9 cellular contexts compared by ENCODE assay signal in the genomic region with DNA sequence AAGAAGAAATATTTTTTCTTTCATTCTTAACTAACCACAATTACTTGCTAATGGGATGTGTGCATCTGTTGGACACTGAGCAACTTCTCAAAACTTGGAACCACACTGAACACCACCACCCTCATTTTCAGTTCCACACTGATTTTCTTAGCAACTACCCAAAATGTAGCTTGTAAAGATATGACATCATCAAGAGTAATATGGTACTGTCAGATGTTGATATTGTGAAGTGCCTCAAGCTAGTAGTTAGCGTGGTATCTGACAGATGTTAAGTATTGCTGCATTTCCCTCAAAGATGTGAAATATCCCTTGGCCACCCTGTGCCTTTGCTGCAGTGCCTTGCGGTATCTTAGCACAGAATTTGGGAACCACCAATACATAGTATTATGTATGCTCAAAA. TPM values are rescaled to one million over a fixed set of nuclear protein-coding genes. Genes with fewer than 3 reads are reported as not detected.
DNase-seq lines count a peak whose midpoint lies in the region; ATAC-seq, FAIRE-seq and TF ChIP-seq lines count a peak whose summit lies in the region.
"Had no signal": no experiment of that assay in that cellular context is flagged by ENCODE, and none has a peak within 500 bp of the region (broad histone marks: within the 10 kb centered on the region; RNA-seq: fewer than 3 reads in every experiment).

No MANE protein-coding gene starts in this region.

- no peaks in the 10 kb centered on the region for H3K9me3 Mint-ChIP-seq in activated T-cell treated with anti-CD3 and anti-CD28 coated beads, Interleukin-2, amount 50 U/mL, for 4 hours
- H3K9me3 Mint-ChIP-seq in stimulated activated naive CD8-positive, alpha-beta T cell treated with anti-CD3 and anti-CD28 coated beads, Interleukin-15, Interleukin-2, amounts not matched to agents 100 ng/mL and 50 ng/mL, for 24 hours, result no peaks in the 10 kb centered on the region

- peaks cover 46% of the 10 kb centered on the region for H3K36me3 Mint-ChIP-seq in activated T-cell treated with anti-CD3 and anti-CD28 coated beads, Interleukin-2, amount 50 U/mL, for 4 hours (ENCODE audit: insufficient read depth)
- peaks cover 78% of the 10 kb centered on the region for H3K36me3 Mint-ChIP-seq in stimulated activated naive CD8-positive, alpha-beta T cell treated with anti-CD3 and anti-CD28 coated beads, Interleukin-15, Interleukin-2, amounts not matched to agents 100 ng/mL and 50 ng/mL, for 24 hours (ENCODE audit: low read depth)

- no peaks in the 10 kb centered on the region for H3K36me3 ChIP-seq in kidney (ENCODE audit: control insufficient read depth in 1 of 2, insufficient read depth in 2 of 2, low read length in 2 of 2)

- no peaks in the 10 kb centered on the region for H3K27me3 Mint-ChIP-seq in activated T-cell treated with anti-CD3 and anti-CD28 coated beads, Interleukin-2, amount 50 U/mL, for 4 hours (ENCODE audit: low read depth)
- no peaks in the 10 kb centered on the region for H3K27me3 Mint-ChIP-seq in stimulated activated naive CD8-positive, alpha-beta T cell treated with anti-CD3 and anti-CD28 coated beads, Interleukin-15, Interleukin-2, amounts not matched to agents 100 ng/mL and 50 ng/mL, for 24 hours

- ATAC-seq in activated T-cell treated with anti-CD3 and anti-CD28 coated beads, Interleukin-2, amount 50 U/mL, for 4 hours, result peak; percentile 46 to 49
- ATAC-seq in HG02798 (IDR thresholded peaks at IDR 0.05; ENCODE audit: poor library complexity, unreplicated experiment) (peak; percentile 88), left colon (no peak)

- H3K4me1 ChIP-seq in kidney (ENCODE audit: control insufficient read depth in 1 of 2, insufficient read depth in 1 of 2, low read depth in 1 of 2, low read length in 2 of 2), result no peaks in the 10 kb centered on the region

- no peak for FAIRE-seq in kidney (lab: Jason Lieb, UNC)

- no peak overlapping the region for H3K9ac ChIP-seq in kidney (ENCODE audit: low read length in 2 of 2)

- intact Hi-C loops in kidney (cut with DNase I) (no loop called here), left colon (cut with DNase I, micrococcal nuclease) (no loop called here)

- no peak for TF ChIP-seq CTCF in kidney (IDR thresholded peaks at IDR 0.05; ENCODE audit: borderline replicate concordance, extremely low read depth, insufficient read depth)

- H3K9me3 ChIP-seq in kidney (ENCODE audit: control insufficient read depth in 1 of 2, low read length in 2 of 2), result no peaks in the 10 kb centered on the region

- H3K27ac ChIP-seq in kidney (ENCODE audit: low read depth in 2 of 2, low read length in 2 of 2), result no peak overlapping the region

- no peak overlapping the region for H3K4me3 ChIP-seq in kidney (ENCODE audit: low read length in 2 of 2)

- H3K4me3 Mint-ChIP-seq in activated T-cell treated with anti-CD3 and anti-CD28 coated beads, Interleukin-2, amount 50 U/mL, for 4 hours, result no peak overlapping the region
- no peak overlapping the region for H3K4me3 Mint-ChIP-seq in stimulated activated naive CD8-positive, alpha-beta T cell treated with anti-CD3 and anti-CD28 coated beads, Interleukin-15, Interleukin-2, amounts not matched to agents 100 ng/mL and 50 ng/mL, for 24 hours

- peak overlapping the region; percentile 69 for H3K27ac Mint-ChIP-seq in stimulated activated naive CD8-positive, alpha-beta T cell treated with anti-CD3 and anti-CD28 coated beads, Interleukin-15, Interleukin-2, amounts not matched to agents 100 ng/mL and 50 ng/mL, for 24 hours

- H3K4me1 Mint-ChIP-seq in activated T-cell treated with anti-CD3 and anti-CD28 coated beads, Interleukin-2, amount 50 U/mL, for 4 hours (ENCODE audit: low read depth), result peaks cover 57% of the 10 kb centered on the region
- H3K4me1 Mint-ChIP-seq in stimulated activated naive CD8-positive, alpha-beta T cell treated with anti-CD3 and anti-CD28 coated beads, Interleukin-15, Interleukin-2, amounts not matched to agents 100 ng/mL and 50 ng/mL, for 24 hours (ENCODE audit: low read depth), result peaks cover 84% of the 10 kb centered on the region

- DNase-seq in activated T-cell treated with anti-CD3 and anti-CD28 coated beads, Interleukin-2, amount 50 U/mL, for 4 hours, result no peak
- no peak for DNase-seq in activated T-cell treated with anti-CD3 and anti-CD28 coated beads, Interleukin-2, amount 50 U/mL, for 1 hour
- DNase-seq in NAMALWA (ENCODE audit: low spot score) (peak; percentile 45), dedifferentiated amniotic fluid mesenchymal stem cell (ENCODE audit: extremely low spot score) (no peak), kidney (no peak), left colon (no peak)
- DNase-seq: midbrain had no signal

RNA-seq across cellular contexts. Expression of a gene that starts 9.3 kb away (rescaled TPM):
- 10 to 100 TPM; 52.9 to 72.4 (median 69.6) TPM for total RNA-seq in activated T-cell treated with anti-CD3 and anti-CD28 coated beads, Interleukin-2, amount 50 U/mL, for 4 hours
- total RNA-seq in kidney (34.1 TPM), left colon (1 to 10 TPM; 5.3 to 10.0 TPM)
- 15.3 TPM for polyA plus RNA-seq in kidney (ENCODE audit: insufficient read depth, low read depth, low replicate concordance)
